Comparison of ENCODE assay signal across 7 cellular contexts in the genomic region with DNA sequence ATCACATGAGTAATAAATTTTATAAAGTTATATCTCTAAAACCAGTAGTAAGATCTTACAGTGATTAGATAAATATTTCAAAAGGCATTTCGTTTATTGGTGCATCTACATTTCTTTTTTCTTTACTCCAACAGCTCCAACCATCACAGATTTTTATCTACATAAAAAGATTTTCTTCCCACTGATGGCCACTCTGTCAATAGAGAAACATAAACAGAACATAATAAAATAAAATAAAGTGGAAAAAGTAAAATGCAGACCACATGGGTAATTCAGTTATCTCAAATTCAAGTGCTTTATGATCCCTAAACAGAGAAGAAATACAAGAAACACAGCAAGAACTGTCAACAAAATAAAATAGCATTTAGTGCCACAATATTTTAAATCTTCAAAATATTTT.
"Had no signal": no experiment of that assay in that cellular context is flagged by ENCODE, and none has a peak within 500 bp of the region (broad histone marks: within the 10 kb centered on the region; RNA-seq: fewer than 3 reads in every experiment).

No MANE protein-coding gene starts in this region.

- H3K4me3 ChIP-seq: K562 had no signal

- H3K27ac ChIP-seq: HL-60, KMS-11 had no signal

- H3K9ac ChIP-seq: KMS-11 had no signal

- ATAC-seq: HepG2, K562 had no signal

- DNase-seq: IMR-90, KBM-7, KG1 had no signal

- H3K4me2 ChIP-seq: KMS-11 had no signal
